12 cellular contexts compared by ENCODE assay signal in genomic region chr5:16568875-16569580, GRCh38. TPM values are rescaled to one million over a fixed set of nuclear protein-coding genes. Genes with fewer than 3 reads are reported as not detected.
DNase-seq lines count a peak whose midpoint lies in the region; ATAC-seq lines count a peak whose summit lies in the region.
"Had no signal": no experiment of that assay in that cellular context is flagged by ENCODE, and none has a peak within 500 bp of the region (broad histone marks: within the 10 kb centered on the region; RNA-seq: fewer than 3 reads in every experiment).

No MANE protein-coding gene starts in this region.

- in situ Hi-C loops in G401 (cut with HindIII; ENCODE audit: low sequenced_read_pairs) = no loop called here

- ATAC-seq in HG03439 (IDR thresholded peaks at IDR 0.05; ENCODE audit: unreplicated experiment) = no peak
- ATAC-seq: HepG2, PC-3 had no signal

- DNase-seq in G401 (ENCODE audit: low spot score) (peak; percentile 39), NCI-H345 treated with DMSO at 0.1 percent for 48 hours (lab: John Stamatoyannopoulos, UW; ENCODE audit: unreplicated experiment) (peak; percentile 96), cerebellum (ENCODE audit: low spot score) (peak; percentile 26), pons (ENCODE audit: low spot score) (peak; percentile 98), CD1c-positive myeloid dendritic cell (ENCODE audit: extremely low spot score) (no peak), KG1 (lab: John Stamatoyannopoulos, UW) (no peak)
- DNase-seq in activated CD4-positive, alpha-beta T cell treated with anti-CD3 and anti-CD28 coated beads, Interleukin-2, amount 50 U/mL, for 48 hours = no peak
- DNase-seq: activated CD4-positive, alpha-beta T cell treated with anti-CD3 and anti-CD28 coated beads, Interleukin-2, amount 50 U/mL, for 1 hour; amniotic stem cell; PC-3 had no signal

RNA-seq across cellular contexts. Expression of gene RETREG1, which starts 47.8 kb away (rescaled TPM):
- not detected in 2 replicates for total RNA-seq in G401 (2014; rRNA removed; shearing (Covaris generic))
- 25.0 TPM for total RNA-seq in cerebellum
- total RNA-seq: HepG2 had no signal

Comparison
In these comparisons a context has a peak if more than half of its experiments do, and no peak if none do; other contexts are left out.
1. DNase-seq: peak in G401 (single experiment), NCI-H345 treated with DMSO at 0.1 percent for 48 hours (single experiment), cerebellum (single experiment) and pons (single experiment); none in activated CD4-positive, alpha-beta T cell treated with anti-CD3 and anti-CD28 coated beads, Interleukin-2, amount 50 U/mL, for 48 hours (0 of 2), CD1c-positive myeloid dendritic cell (single experiment) and KG1 (single experiment).
2. RNA of gene RETREG1, which starts 47.8 kb away (total RNA-seq): 25.0 TPM in cerebellum (single experiment); not detected in G401; every median in the first group is over 10 times any median in the second.